15 cellular contexts compared by ENCODE assay signal in genomic region chr2:112020561-112020960, GRCh38. TPM values are rescaled to one million over a fixed set of nuclear protein-coding genes. Genes with fewer than 3 reads are reported as not detected.
DNase-seq lines count a peak whose midpoint lies in the region; ATAC-seq, FAIRE-seq and TF ChIP-seq lines count a peak whose summit lies in the region.
"Had no signal": no experiment of that assay in that cellular context is flagged by ENCODE, and none has a peak within 500 bp of the region (broad histone marks: within the 10 kb centered on the region; RNA-seq: fewer than 3 reads in every experiment).

No MANE protein-coding gene starts in this region.

- H3K9ac ChIP-seq in H1 (replicated peaks in 1 of 4; ENCODE audit: extremely low read depth in 1 of 4, low read depth in 3 of 4, low read length in 3 of 4), result no peak overlapping the region

- H3K4me1 ChIP-seq in H1 (replicated peaks in 1 of 4; ENCODE audit: control insufficient read depth in 3 of 4, insufficient read depth in 4 of 4, low read length in 3 of 4) (no peaks in the 10 kb centered on the region), osteoblast (ENCODE audit: insufficient read depth, low read length) (no peaks in the 10 kb centered on the region), gastrocnemius medialis (no peaks in the 10 kb centered on the region)

- H3K23me2 ChIP-seq in H1 (ENCODE audit: low read depth, low read length), result no peaks in the 10 kb centered on the region

- H4K91ac ChIP-seq in H1 (replicated peaks; ENCODE audit: insufficient read length, low read length), result no peak overlapping the region

- TF ChIP-seq CTCF in GM12875 (IDR thresholded peaks at IDR 0.05; ENCODE audit: borderline replicate concordance, insufficient read depth, low read depth, low read length), result peak; percentile 12; the same call in 1 of the 2 replicates
- TF ChIP-seq CTCF in H1 (IDR thresholded peaks at IDR 0.05; ENCODE audit: control extremely low read depth in 1 of 3, insufficient read depth in 1 of 3, low read depth in 1 of 3, low read length in 3 of 3), result peak; percentile 50 to 58 (median 50)
- TF ChIP-seq CTCF in osteoblast (IDR thresholded peaks at IDR 0.05; ENCODE audit: extremely low read depth, low read depth, low read length), result no peak
- no peak for TF ChIP-seq CTCF in gastrocnemius medialis (IDR thresholded peaks at IDR 0.05 in 4 of 5, conservative IDR thresholded peaks at IDR 0.05 in 1 of 5)

- H3K4me2 ChIP-seq in H1 (ENCODE audit: insufficient read depth in 1 of 2, low read depth in 2 of 2, low read length in 2 of 2) (no peak overlapping the region), osteoblast (ENCODE audit: insufficient read depth, low read length) (no peak overlapping the region)

- no peak for ATAC-seq in gastrocnemius medialis

- H3K9me3 ChIP-seq in H1 (ENCODE audit: insufficient read depth in 2 of 2, low read depth in 1 of 2, low read length in 1 of 2) (no peaks in the 10 kb centered on the region), osteoblast (ENCODE audit: low read depth, low read length) (no peaks in the 10 kb centered on the region), gastrocnemius medialis (no peaks in the 10 kb centered on the region)
- H3K9me3 ChIP-seq: HAP-1, neutrophil had no signal

- H3K56ac ChIP-seq in H1 (replicated peaks; ENCODE audit: insufficient read length, low read depth, low read length), result no peak overlapping the region

- no peak overlapping the region for H3K18ac ChIP-seq in H1 (ENCODE audit: extremely low read depth, low read length)

- H3K36me3 Mint-ChIP-seq in activated CD4-positive, alpha-beta memory T cell treated with anti-CD3 and anti-CD28 coated beads for 36 hours, result no peaks in the 10 kb centered on the region

- peaks cover 17% of the 10 kb centered on the region for H3K27me3 Mint-ChIP-seq in activated CD4-positive, alpha-beta memory T cell treated with anti-CD3 and anti-CD28 coated beads for 36 hours

- H3K27ac ChIP-seq in H1 (ENCODE audit: low read depth, low read length) (no peak overlapping the region), osteoblast (ENCODE audit: low read depth, low read length) (no peak overlapping the region), gastrocnemius medialis (no peak overlapping the region)
- H3K27ac ChIP-seq: neutrophil had no signal

- H3K36me3 ChIP-seq in H1 (ENCODE audit: control insufficient read depth in 2 of 4, insufficient read depth in 4 of 4, low read length in 3 of 4), result no peaks in the 10 kb centered on the region
- H3K36me3 ChIP-seq in osteoblast (ENCODE audit: insufficient read depth, low read length), result no peaks in the 10 kb centered on the region
- peaks cover 0 to 8% of the 10 kb centered on the region in 2 donors for H3K36me3 ChIP-seq in gastrocnemius medialis
- H3K36me3 ChIP-seq: HAP-1, neutrophil had no signal

- H4K5ac ChIP-seq in H1 (ENCODE audit: insufficient read length, low read depth, low read length), result no peak overlapping the region

- no peak overlapping the region for H2BK120ac ChIP-seq in H1 (replicated peaks; ENCODE audit: low read depth, low read length)

- H3K79me1 ChIP-seq in H1 (ENCODE audit: low read depth, low read length), result no peaks in the 10 kb centered on the region

- no peak for TF ChIP-seq EP300 in H1 (IDR thresholded peaks at IDR 0.05; ENCODE audit: borderline replicate concordance in 1 of 2, low read depth in 2 of 2, low read length in 2 of 2)

- H4K8ac ChIP-seq in H1 (ENCODE audit: extremely low read depth, insufficient read depth, low read length), result no peak overlapping the region

- POLR2A ChIA-PET in H1 (lab: Charles Lee; ENCODE audit: partially characterized antibody), result no interaction called here
- POLR2A ChIA-PET in activated CD4-positive, alpha-beta memory T cell treated with anti-CD3 and anti-CD28 coated beads for 36 hours (lab: Charles Lee), result no interaction called here

- no peak overlapping the region for H3K23ac ChIP-seq in H1 (ENCODE audit: insufficient read length)

- H4K20me1 ChIP-seq in H1 (replicated peaks in 1 of 2; ENCODE audit: control insufficient read depth in 1 of 2, insufficient read depth in 2 of 2, low read length in 2 of 2), result no peaks in the 10 kb centered on the region
- no peaks in the 10 kb centered on the region for H4K20me1 ChIP-seq in osteoblast (ENCODE audit: insufficient read depth, low read length)

- no peak overlapping the region for H2AFZ ChIP-seq in H1 (ENCODE audit: low read length)
- H2AFZ ChIP-seq in osteoblast (ENCODE audit: low read length), result no peak overlapping the region

- H3K27ac Mint-ChIP-seq in activated CD4-positive, alpha-beta memory T cell treated with anti-CD3 and anti-CD28 coated beads for 36 hours, result no peak overlapping the region
- H3K27ac Mint-ChIP-seq: CD4-positive, alpha-beta T cell had no signal

- no peak overlapping the region for H3K4me3 Mint-ChIP-seq in activated CD4-positive, alpha-beta memory T cell treated with anti-CD3 and anti-CD28 coated beads for 36 hours
- H3K4me3 Mint-ChIP-seq: CD4-positive, alpha-beta T cell had no signal

- CTCF ChIA-PET in H1 (lab: Charles Lee; ENCODE audit: partially characterized antibody), result interaction anchor here (0.6 to 3.4 kb wide), 11 partner anchors 11 to 194 kb away, joined by 3 to 28 read pairs (median 5); partner anchors contain the start of gene MERTK
- CTCF ChIA-PET in activated CD4-positive, alpha-beta memory T cell treated with anti-CD3 and anti-CD28 coated beads for 36 hours (lab: Charles Lee), result no interaction called here

- H3K9me3 Mint-ChIP-seq in activated CD4-positive, alpha-beta memory T cell treated with anti-CD3 and anti-CD28 coated beads for 36 hours, result no peaks in the 10 kb centered on the region
- H3K9me3 Mint-ChIP-seq: CD4-positive, alpha-beta T cell had no signal

- WGBS in H1 (ENCODE audit: extremely low coverage in 1 of 2, insufficient coverage in 1 of 2, insufficient read length in 1 of 2, insufficient replicate concordance in 2 of 2, low coverage in 1 of 2, low lambda C conversion rate in 2 of 2, missing lambda C conversion rate in 1 of 2), 2 experiments, result 59% methylated on average over 3 of the region's 3 CpGs; no CpG with 5 or more reads in 1 of the 2 experiments

- H2BK12ac ChIP-seq in H1 (ENCODE audit: low read depth, low read length), result no peak overlapping the region

- no peak overlapping the region for H2BK5ac ChIP-seq in H1 (ENCODE audit: low read depth, low read length)

- intact Hi-C loops in gastrocnemius medialis (cut with DNase I; ENCODE audit: low total_unique reads), result no loop called here
- intact Hi-C loops in activated CD4-positive, alpha-beta memory T cell treated with anti-CD3 and anti-CD28 coated beads for 36 hours (cut with micrococcal nuclease), result no loop called here

- H3K79me2 ChIP-seq in H1 (ENCODE audit: control insufficient read depth in 1 of 2, insufficient read depth in 2 of 2, low read length in 2 of 2), result no peaks in the 10 kb centered on the region
- H3K79me2 ChIP-seq in osteoblast (ENCODE audit: insufficient read depth, low read length), result no peaks in the 10 kb centered on the region

- H2BK15ac ChIP-seq in H1 (ENCODE audit: low read length), result no peak overlapping the region

- no peak overlapping the region for H3K4ac ChIP-seq in H1 (replicated peaks; ENCODE audit: insufficient read length, low read depth, low read length)

- no peak overlapping the region for H2AK5ac ChIP-seq in H1 (ENCODE audit: low read depth, low read length)

- H3K14ac ChIP-seq in H1 (ENCODE audit: insufficient read length), result no peak overlapping the region

- H3K4me3 ChIP-seq in GM12875 (ENCODE audit: low read depth, low read length) (no peak overlapping the region), H1 (ENCODE audit: extremely low read depth in 1 of 4, insufficient read depth in 2 of 4, low read depth in 3 of 4, low read length in 4 of 4) (no peak overlapping the region), osteoblast (ENCODE audit: insufficient read depth, low read length) (no peak overlapping the region), gastrocnemius medialis (no peak overlapping the region)
- H3K4me3 ChIP-seq: HAP-1 had no signal

- in situ Hi-C loops in gastrocnemius medialis (cut with MboI; ENCODE audit: low sequenced_read_pairs in 4 of 4), result no loop called here

- H3K4me1 Mint-ChIP-seq in activated CD4-positive, alpha-beta memory T cell treated with anti-CD3 and anti-CD28 coated beads for 36 hours (ENCODE audit: low read depth), result no peaks in the 10 kb centered on the region

- H2BK20ac ChIP-seq in H1 (ENCODE audit: low read length), result no peak overlapping the region

- TF ChIP-seq POLR2A in H1 (IDR thresholded peaks at IDR 0.05; ENCODE audit: control extremely low read depth in 1 of 2, low read depth in 2 of 2, low read length in 2 of 2) (no peak), gastrocnemius medialis (IDR thresholded peaks at IDR 0.05) (no peak)

- no peak for FAIRE-seq in H1 (lab: Jason Lieb, UNC)
- FAIRE-seq: urothelium cell line had no signal

- peak; percentile 5 for DNase-seq in OCI-M1 (lab: John Stamatoyannopoulos, UW)
- no peak for DNase-seq in H1 (ENCODE audit: low read depth in 1 of 2, low spot score in 2 of 2)
- DNase-seq in osteoblast (ENCODE audit: insufficient read length, low spot score, missing footprints), result peak; percentile 21
- no peak for DNase-seq in gastrocnemius medialis
- DNase-seq in activated CD4-positive, alpha-beta memory T cell treated with anti-CD3 and anti-CD28 coated beads for 36 hours, result no peak
- DNase-seq in GDM1 (lab: John Stamatoyannopoulos, UW), result no peak
- DNase-seq: activated naive CD4-positive, alpha-beta T cell treated with Interleukin-2 at 50 U/mL for 16 hours; CD4-positive, alpha-beta T cell; central memory CD4-positive, alpha-beta T cell; NCI-H2107; stimulated activated naive CD4-positive, alpha-beta T cell treated with Interleukin-2 at 50 U/mL for 16 hours had no signal

- peak; percentile 33 to 52 for TF ChIP-seq RAD21 in H1 (IDR thresholded peaks at IDR 0.05 in 1 of 2, conservative IDR thresholded peaks at IDR 0.05 in 1 of 2; ENCODE audit: low read depth in 2 of 2, low read length in 2 of 2)

- H3K27me3 ChIP-seq in H1 (replicated peaks in 1 of 4; ENCODE audit: control insufficient read depth in 3 of 4, extremely low read depth in 1 of 4, insufficient read depth in 3 of 4, low read length in 3 of 4) (no peaks in the 10 kb centered on the region), osteoblast (ENCODE audit: insufficient read depth, low read length) (peaks cover 34% of the 10 kb centered on the region), gastrocnemius medialis (no peaks in the 10 kb centered on the region)
- H3K27me3 ChIP-seq: neutrophil had no signal

RNA-seq across cellular contexts. Expression of gene TMEM87B, which starts 34.5 kb away (rescaled TPM):
- 7.2 and 9.6 TPM in 2 replicates for total RNA-seq in H1 (2021; fragmentation: NEBNext Ultra II Directional; extraction: Animal tissue kit (Norgen Biotek cat#: 25700))
- 3.0 and 9.0 TPM in 2 replicates for polyA plus RNA-seq in H1 (2011; rRNA removed)
- polyA plus RNA-seq in H1 (2011; cell fraction: cytosol; rRNA removed), result 8.5 TPM
- polyA plus RNA-seq in H1 (2011; cell fraction: nucleus; rRNA removed), result 3.4 TPM
- polyA plus RNA-seq in H1 (2012, experiment 1 of 2), result 3.7 to 6.8 TPM (median 4.5 TPM) in 4 replicates
- polyA plus RNA-seq in H1 (2012, experiment 2 of 2), result 0.89 TPM
- polyA plus RNA-seq in H1 (2013, experiment 1 of 2), result 12.3 TPM
- polyA plus RNA-seq in H1 (2013, experiment 2 of 2), result 11.6 TPM
- 4.5 and 5.5 TPM in 2 replicates for polyA minus RNA-seq in H1 (2011; rRNA and poly(A)+ RNA removed)
- 12.8 TPM for polyA minus RNA-seq in H1 (2011; cell fraction: cytosol; rRNA and poly(A)+ RNA removed)
- polyA minus RNA-seq in H1 (2011; cell fraction: nucleus; rRNA and poly(A)+ RNA removed), result 9.5 TPM
- total RNA-seq in osteoblast (33.7 and 38.9 TPM in 2 replicates), gastrocnemius medialis (1 to 10 TPM; 2.6 to 5.0 (median 3.1) TPM)
- 10 to 100 TPM; 22.3 to 24.1 TPM for total RNA-seq in activated CD4-positive, alpha-beta memory T cell treated with anti-CD3 and anti-CD28 coated beads for 36 hours

Comparison
In these comparisons a context has a peak if more than half of its experiments do, and no peak if none do; other contexts are left out.
1. CTCF ChIP-seq: peak in GM12875 (single experiment) and H1 (3 of 3); none in osteoblast (single experiment) and gastrocnemius medialis (0 of 5).
2. DNase-seq: peak in OCI-M1 (single experiment) and osteoblast (single experiment); none in H1 (0 of 2), gastrocnemius medialis (0 of 2), activated CD4-positive, alpha-beta memory T cell treated with anti-CD3 and anti-CD28 coated beads for 36 hours (single experiment) and GDM1 (single experiment).